In genomic region chr1:90993245-90993644, GRCh38 we compare ENCODE assay signal across 13 cellular contexts. TPM values are rescaled to one million over a fixed set of nuclear protein-coding genes. Genes with fewer than 3 reads are reported as not detected.
A peak's percentile ranks its signal among the peaks of the same experiment; 100 is the strongest.
DNase-seq lines count a peak whose midpoint lies in the region; ATAC-seq and TF ChIP-seq lines count a peak whose summit lies in the region.
"Had no signal": no experiment of that assay in that cellular context is flagged by ENCODE, and none has a peak within 500 bp of the region (broad histone marks: within the 10 kb centered on the region; RNA-seq: fewer than 3 reads in every experiment).

No MANE protein-coding gene starts in this region.

- H3K9me3 Mint-ChIP-seq in Calu3 (ENCODE audit: low read depth, unreplicated experiment) (peaks cover 3% of the 10 kb centered on the region), progenitor cell of endocrine pancreas (ENCODE audit: low read depth) (peaks cover 43% of the 10 kb centered on the region), mesothelial cell of epicardium (peaks cover 66% of the 10 kb centered on the region)
- peaks cover 41% of the 10 kb centered on the region for H3K9me3 Mint-ChIP-seq in activated CD8-positive, alpha-beta T cell treated with anti-CD3 and anti-CD28 coated beads, Interleukin-2, amount 10 ng/mL, durations not matched to agents 7 days and 5 days (ENCODE audit: insufficient read depth)

- BruUV-seq in Calu3 (replicated peaks; lab: Mats Ljungman, UMichigan) = no TSS peak

- CTCF ChIA-PET in Calu3 (lab: Charles Lee) = no interaction called here
- CTCF ChIA-PET in activated CD8-positive, alpha-beta T cell treated with anti-CD3 and anti-CD28 coated beads, Interleukin-2, amount 10 ng/mL, durations not matched to agents 7 days and 5 days (lab: Charles Lee) = interaction anchor here (1.4 kb wide), 1 partner anchor 25 kb away, joined by 3 read pairs; no protein-coding TSS in a partner anchor

- intact Hi-C loops in Calu3 (cut with micrococcal nuclease; ENCODE audit: unreplicated experiment) = no loop called here

- ATAC-seq in T-helper 17 cell = no peak
- no peak for ATAC-seq in activated CD8-positive, alpha-beta T cell treated with anti-CD3 and anti-CD28 coated beads, Interleukin-2, amount 10 ng/mL, durations not matched to agents 7 days and 5 days

- no peaks in the 10 kb centered on the region for H3K27me3 Mint-ChIP-seq in Calu3 (ENCODE audit: unreplicated experiment)
- H3K27me3 Mint-ChIP-seq in T-helper 17 cell = no peaks in the 10 kb centered on the region
- no peaks in the 10 kb centered on the region for H3K27me3 Mint-ChIP-seq in progenitor cell of endocrine pancreas
- no peaks in the 10 kb centered on the region for H3K27me3 Mint-ChIP-seq in mesothelial cell of epicardium (ENCODE audit: low read depth)
- H3K27me3 Mint-ChIP-seq in activated CD8-positive, alpha-beta T cell treated with anti-CD3 and anti-CD28 coated beads, Interleukin-2, amount 10 ng/mL, durations not matched to agents 7 days and 5 days (ENCODE audit: low read depth) = no peaks in the 10 kb centered on the region

- H3K27ac Mint-ChIP-seq in Calu3 (ENCODE audit: unreplicated experiment) (peak overlapping the region; percentile 77), T-helper 17 cell (no peak overlapping the region), progenitor cell of endocrine pancreas (peak overlapping the region; percentile 11), mesothelial cell of epicardium (no peak overlapping the region)
- no peak overlapping the region for H3K27ac Mint-ChIP-seq in activated CD8-positive, alpha-beta T cell treated with anti-CD3 and anti-CD28 coated beads, Interleukin-2, amount 10 ng/mL, durations not matched to agents 7 days and 5 days

- POLR2A ChIA-PET in activated CD8-positive, alpha-beta T cell treated with anti-CD3 and anti-CD28 coated beads, Interleukin-2, amount 10 ng/mL, durations not matched to agents 7 days and 5 days (lab: Charles Lee) = no interaction called here

- no peak for DNase-seq in Calu3
- DNase-seq in T-helper 17 cell = no peak
- peak; percentile 44 for DNase-seq in epithelial cell of esophagus (ENCODE audit: low read depth)
- DNase-seq in progenitor cell of endocrine pancreas (ENCODE audit: low spot score, unreplicated experiment) = no peak
- DNase-seq in NCI-H345 (lab: John Stamatoyannopoulos, UW) = no peak
- DNase-seq in mesothelial cell of epicardium (ENCODE audit: low spot score in 2 of 2, unreplicated experiment in 2 of 2) = no peak
- DNase-seq in activated CD8-positive, alpha-beta T cell treated with anti-CD3 and anti-CD28 coated beads, Interleukin-2, amount 10 ng/mL, durations not matched to agents 7 days and 5 days = no peak
- DNase-seq: COR-L47, DMS53, NCI-H1436, NCI-H69, PC-9 had no signal

- H3K36me3 Mint-ChIP-seq in Calu3 (ENCODE audit: insufficient read depth, unreplicated experiment) = peaks cover 21% of the 10 kb centered on the region
- peaks cover 2% of the 10 kb centered on the region for H3K36me3 Mint-ChIP-seq in T-helper 17 cell (ENCODE audit: low read depth)
- H3K36me3 Mint-ChIP-seq in progenitor cell of endocrine pancreas (ENCODE audit: insufficient read depth) = peaks cover 69% of the 10 kb centered on the region
- peaks cover 84% of the 10 kb centered on the region for H3K36me3 Mint-ChIP-seq in mesothelial cell of epicardium
- peaks cover 85% of the 10 kb centered on the region for H3K36me3 Mint-ChIP-seq in activated CD8-positive, alpha-beta T cell treated with anti-CD3 and anti-CD28 coated beads, Interleukin-2, amount 10 ng/mL, durations not matched to agents 7 days and 5 days (ENCODE audit: low read depth)

- peaks cover 34% of the 10 kb centered on the region for H3K4me1 Mint-ChIP-seq in Calu3 (ENCODE audit: low read depth, unreplicated experiment)
- peaks cover 25% of the 10 kb centered on the region for H3K4me1 Mint-ChIP-seq in T-helper 17 cell
- peaks cover 13% of the 10 kb centered on the region for H3K4me1 Mint-ChIP-seq in progenitor cell of endocrine pancreas (ENCODE audit: low read depth)
- H3K4me1 Mint-ChIP-seq in mesothelial cell of epicardium = no peaks in the 10 kb centered on the region
- peaks cover 12% of the 10 kb centered on the region for H3K4me1 Mint-ChIP-seq in activated CD8-positive, alpha-beta T cell treated with anti-CD3 and anti-CD28 coated beads, Interleukin-2, amount 10 ng/mL, durations not matched to agents 7 days and 5 days (ENCODE audit: low read depth)

- H3K9me3 ChIP-seq in T-helper 17 cell (ENCODE audit: control insufficient read depth, low read length, poor library complexity, severe bottlenecking) = peaks cover 7% of the 10 kb centered on the region

- TF ChIP-seq CTCF in Calu3 (IDR thresholded peaks at IDR 0.05; ENCODE audit: unreplicated experiment) = no peak
- TF ChIP-seq CTCF in epithelial cell of esophagus (IDR thresholded peaks at IDR 0.05; ENCODE audit: insufficient read depth, low read depth, low read length, missing control alignments) = no peak
- TF ChIP-seq CTCF in progenitor cell of endocrine pancreas (IDR thresholded peaks at IDR 0.05; ENCODE audit: unreplicated experiment) = no peak
- no peak for TF ChIP-seq CTCF in mesothelial cell of epicardium (IDR thresholded peaks at IDR 0.05; ENCODE audit: unreplicated experiment)

- H3K4me3 Mint-ChIP-seq in Calu3 (ENCODE audit: low read depth, unreplicated experiment) (peak overlapping the region; percentile 23), T-helper 17 cell (peak overlapping the region; percentile 47), progenitor cell of endocrine pancreas (ENCODE audit: low read depth) (no peak overlapping the region), mesothelial cell of epicardium (no peak overlapping the region)
- no peak overlapping the region for H3K4me3 Mint-ChIP-seq in activated CD8-positive, alpha-beta T cell treated with anti-CD3 and anti-CD28 coated beads, Interleukin-2, amount 10 ng/mL, durations not matched to agents 7 days and 5 days

- no peak overlapping the region for H3K4me3 ChIP-seq in epithelial cell of esophagus (ENCODE audit: low read length)
- H3K4me3 ChIP-seq: BLaER1, PC-9 had no signal

RNA-seq across cellular contexts. Expression of gene ZNF644, which starts 28.6 kb away (rescaled TPM):
- total RNA-seq in Calu3 (2022) (69.4 and 76.0 TPM in 2 replicates), T-helper 17 cell (100 to 1,000 TPM; 126 to 136 TPM), progenitor cell of endocrine pancreas (100 and 101 TPM in 2 replicates), mesothelial cell of epicardium (73.3 to 77.9 TPM (median 77.7 TPM) in 3 replicates)
- total RNA-seq in activated CD8-positive, alpha-beta T cell treated with anti-CD3 and anti-CD28 coated beads, Interleukin-2, amount 10 ng/mL, durations not matched to agents 7 days and 5 days = 10 to 100 TPM; 49.4 to 52.2 TPM

Comparison
In these comparisons a context has a peak if more than half of its experiments do, and no peak if none do; other contexts are left out.
1. H3K27ac Mint-ChIP-seq: peak in Calu3 (single experiment) and progenitor cell of endocrine pancreas (single experiment); none in T-helper 17 cell (single experiment), mesothelial cell of epicardium (single experiment) and activated CD8-positive, alpha-beta T cell treated with anti-CD3 and anti-CD28 coated beads, Interleukin-2, amount 10 ng/mL, durations not matched to agents 7 days and 5 days (single experiment).
2. H3K4me3 Mint-ChIP-seq: peak in Calu3 (single experiment) and T-helper 17 cell (single experiment); none in progenitor cell of endocrine pancreas (single experiment), mesothelial cell of epicardium (single experiment) and activated CD8-positive, alpha-beta T cell treated with anti-CD3 and anti-CD28 coated beads, Interleukin-2, amount 10 ng/mL, durations not matched to agents 7 days and 5 days (single experiment).